Comparison of ENCODE assay signal across 23 cellular contexts in the genomic region with DNA sequence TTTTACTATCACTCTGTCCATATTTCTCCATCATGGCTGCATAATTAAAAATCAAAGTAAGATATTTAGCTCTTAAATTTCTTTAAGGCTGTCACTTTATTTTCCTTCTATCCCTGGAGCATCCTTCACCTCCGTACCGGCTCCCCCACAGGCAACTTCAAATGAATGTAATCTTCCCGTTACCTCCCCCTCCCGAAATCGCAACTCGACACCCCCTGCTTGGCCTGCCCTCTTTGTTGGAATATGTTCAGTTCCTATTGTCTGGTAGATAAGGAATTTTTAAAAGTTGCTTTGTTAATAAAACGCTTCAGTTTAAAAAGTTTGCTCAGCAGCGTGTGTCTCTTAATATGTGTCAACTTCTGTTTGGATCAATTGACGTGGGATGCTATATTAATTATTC.
"Had no signal": no experiment of that assay in that cellular context is flagged by ENCODE, and none has a peak within 500 bp of the region (broad histone marks: within the 10 kb centered on the region; RNA-seq: fewer than 3 reads in every experiment).

No MANE protein-coding gene starts in this region.

- H3K4me1 Mint-ChIP-seq: immature natural killer cell, naive B cell had no signal

- H3K27me3 Mint-ChIP-seq: naive thymus-derived CD8-positive, alpha-beta T cell had no signal

- H3K27ac ChIP-seq: coronary artery, dorsolateral prefrontal cortex, esophagus muscularis mucosa, foreskin keratinocyte, heart right ventricle, left lung, lower lobe of right lung had no signal

- H3K4me1 ChIP-seq: esophagus muscularis mucosa, heart right ventricle, left lung, lower lobe of right lung had no signal

- DNase-seq: dermis blood vessel endothelial cell; dorsolateral prefrontal cortex; effector CD4-positive, alpha-beta T cell; effector memory CD4-positive, alpha-beta T cell; foreskin keratinocyte; glutamatergic neuron; head of caudate nucleus; heart right ventricle; hippocampal formation; immature natural killer cell; kidney; kidney glomerular epithelial cell; left colon; left lung; left ventricle myocardium superior; lower lobe of right lung; mesenchymal stem cell; mucosa of descending colon; naive B cell; naive thymus-derived CD8-positive, alpha-beta T cell had no signal

- H3K36me3 ChIP-seq: esophagus muscularis mucosa, heart right ventricle, left lung, lower lobe of right lung had no signal

- H3K27ac Mint-ChIP-seq: immature natural killer cell; mesothelial cell of epicardium; naive B cell; naive thymus-derived CD8-positive, alpha-beta T cell had no signal

- H3K4me3 ChIP-seq: coronary artery, dorsolateral prefrontal cortex, esophagus muscularis mucosa, heart right ventricle, left lung, lower lobe of right lung, mucosa of descending colon had no signal

- H3K36me3 Mint-ChIP-seq: immature natural killer cell; mesothelial cell of epicardium; naive B cell; naive thymus-derived CD8-positive, alpha-beta T cell had no signal

- H3K9me3 Mint-ChIP-seq: immature natural killer cell; naive thymus-derived CD8-positive, alpha-beta T cell had no signal

- H3K9me3 ChIP-seq: esophagus muscularis mucosa, heart right ventricle, left lung, lower lobe of right lung, mucosa of descending colon had no signal

- H3K27me3 ChIP-seq: foreskin keratinocyte had no signal

- ATAC-seq: foreskin keratinocyte; heart right ventricle; left colon; left lung; left ventricle myocardium superior; lower lobe of right lung; mucosa of descending colon; naive thymus-derived CD8-positive, alpha-beta T cell had no signal

- H3K4me3 Mint-ChIP-seq: immature natural killer cell; mesothelial cell of epicardium; naive B cell; naive thymus-derived CD8-positive, alpha-beta T cell had no signal
